Comparison of ENCODE assay signal across 8 cellular contexts in the genomic region with DNA sequence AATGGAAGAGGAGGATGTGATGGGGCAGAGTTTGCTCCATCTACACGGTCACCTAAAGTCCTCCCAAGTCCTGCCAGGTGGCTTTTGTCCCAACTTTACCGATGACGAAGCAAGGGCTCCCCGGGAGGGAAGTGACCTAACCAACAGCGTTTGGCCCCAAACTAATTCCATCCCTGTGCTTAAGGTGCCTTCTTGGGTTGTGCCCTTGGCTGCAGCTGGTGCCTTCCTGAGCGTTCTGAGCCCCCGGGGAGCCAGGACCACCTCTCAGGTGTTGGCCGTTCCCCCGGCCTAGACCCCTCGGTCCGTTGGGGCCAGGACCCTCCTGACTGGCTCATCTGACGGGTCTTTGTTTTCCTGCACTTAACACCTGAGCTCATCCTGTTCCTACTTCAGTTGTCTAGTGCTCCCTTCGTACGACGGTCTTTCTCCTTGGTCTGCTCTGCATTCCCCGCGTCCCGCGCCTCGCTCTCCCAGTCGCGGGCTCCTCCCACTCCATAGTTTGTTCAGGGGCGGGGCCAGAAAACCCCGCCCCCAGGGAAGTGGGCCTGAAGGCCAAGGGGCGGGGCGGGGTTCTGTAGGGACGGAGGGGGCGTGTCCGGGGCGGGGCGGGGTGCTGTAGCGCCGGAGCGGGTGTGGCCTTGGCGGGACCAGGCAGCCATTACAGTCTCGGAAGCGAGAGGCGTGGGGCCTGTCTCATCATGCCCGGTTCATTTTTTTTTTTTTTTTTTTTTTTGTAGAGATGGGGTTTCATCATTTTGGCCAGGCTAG. TPM values are rescaled to one million over a fixed set of nuclear protein-coding genes. Genes with fewer than 3 reads are reported as not detected.
DNase-seq lines count a peak whose midpoint lies in the region; ATAC-seq and TF ChIP-seq lines count a peak whose summit lies in the region.

No MANE protein-coding gene starts in this region.

- peaks cover 8% of the 10 kb centered on the region for H3K79me1 ChIP-seq in trophoblast cell (ENCODE audit: low read length)

- peak overlapping the region; percentile 33 for H3K14ac ChIP-seq in trophoblast cell (ENCODE audit: low read length)

- peak overlapping the region; percentile 53 for H3K4me2 ChIP-seq in trophoblast cell (ENCODE audit: low read length)

- H3K27ac Mint-ChIP-seq in activated naive CD4-positive, alpha-beta T cell treated with anti-CD3 and anti-CD28 coated beads, Interleukin-2, amount 10 ng/mL, durations not matched to agents 7 days and 5 days = peak overlapping the region; percentile 78

- H3K27me3 ChIP-seq in trophoblast cell (ENCODE audit: insufficient read depth, low read length) (no peaks in the 10 kb centered on the region), tibial artery (peaks cover 0 to 46% of the 10 kb centered on the region in 2 donors)

- H3K18ac ChIP-seq in trophoblast cell (ENCODE audit: low read length) = peak overlapping the region; percentile 34

- peaks cover 79% of the 10 kb centered on the region for H3K4me1 Mint-ChIP-seq in activated naive CD4-positive, alpha-beta T cell treated with anti-CD3 and anti-CD28 coated beads, Interleukin-2, amount 10 ng/mL, durations not matched to agents 7 days and 5 days

- no CpG with 5 or more reads among the region's 39 CpGs for WGBS in trophoblast cell (ENCODE audit: extremely low coverage, insufficient coverage, insufficient read length)

- peaks cover 18% of the 10 kb centered on the region for H3K27me3 Mint-ChIP-seq in activated naive CD4-positive, alpha-beta T cell treated with anti-CD3 and anti-CD28 coated beads, Interleukin-2, amount 10 ng/mL, durations not matched to agents 7 days and 5 days

- peak; percentile 60 for ATAC-seq in GM19463 (IDR thresholded peaks at IDR 0.05; ENCODE audit: unreplicated experiment)

- intact Hi-C loops in tibial artery (cut with DNase I; ENCODE audit: low total_unique reads) = no loop called here

- H3K4me1 ChIP-seq in trophoblast cell (ENCODE audit: control insufficient read depth in 1 of 2, insufficient read depth in 2 of 2, low read length in 2 of 2) (peaks cover 9 to 13% of the 10 kb centered on the region in 2 experiments), tibial artery (peaks cover 0 to 10% (median 4%) of the 10 kb centered on the region in 4 donors)

- H4K91ac ChIP-seq in trophoblast cell (ENCODE audit: low read depth, low read length) = peak overlapping the region; percentile 45

- no peaks in the 10 kb centered on the region for H3K36me3 Mint-ChIP-seq in activated naive CD4-positive, alpha-beta T cell treated with anti-CD3 and anti-CD28 coated beads, Interleukin-2, amount 10 ng/mL, durations not matched to agents 7 days and 5 days

- H2BK120ac ChIP-seq in trophoblast cell (ENCODE audit: insufficient read depth, low read length, poor library complexity) = no peak overlapping the region

- H3K4me3 ChIP-seq in LNCaP clone FGC (ENCODE audit: low read depth, low read length) (peak overlapping the region; percentile 24), trophoblast cell (ENCODE audit: low read depth, low read length) (no peak overlapping the region), tibial artery (peak overlapping the region in 1 of 2 donors; percentile 3)

- no peaks in the 10 kb centered on the region for H3K36me3 ChIP-seq in trophoblast cell (ENCODE audit: control insufficient read depth in 1 of 2, insufficient read depth in 2 of 2, low read length in 2 of 2)
- no peaks in the 10 kb centered on the region for H3K36me3 ChIP-seq in tibial artery

- no peaks in the 10 kb centered on the region for H3K9me3 Mint-ChIP-seq in activated naive CD4-positive, alpha-beta T cell treated with anti-CD3 and anti-CD28 coated beads, Interleukin-2, amount 10 ng/mL, durations not matched to agents 7 days and 5 days

- no peak overlapping the region for H2BK5ac ChIP-seq in trophoblast cell (ENCODE audit: low read depth, low read length, poor library complexity)

- no peak overlapping the region for H3K27ac ChIP-seq in trophoblast cell (ENCODE audit: low read depth, low read length)
- no peak overlapping the region for H3K27ac ChIP-seq in tibial artery

- H2AFZ ChIP-seq in trophoblast cell (ENCODE audit: insufficient read depth, low read length, poor library complexity) = peak overlapping the region; percentile 82

- H3K79me2 ChIP-seq in trophoblast cell (ENCODE audit: control insufficient read depth, insufficient read depth, low read length, poor library complexity) = no peaks in the 10 kb centered on the region

- no peak overlapping the region for H2AK5ac ChIP-seq in trophoblast cell (ENCODE audit: low read length)

- no peak overlapping the region for H3K23ac ChIP-seq in trophoblast cell (ENCODE audit: low read length)

- no peak overlapping the region for H2BK12ac ChIP-seq in trophoblast cell (ENCODE audit: low read length)

- TF ChIP-seq CTCF in LNCaP clone FGC (IDR thresholded peaks at IDR 0.05; ENCODE audit: control insufficient read depth, extremely low read depth, insufficient read depth) (no peak), tibial artery (IDR thresholded peaks at IDR 0.05) (no peak)

- H3K4ac ChIP-seq in trophoblast cell (ENCODE audit: low read depth, low read length) = no peak overlapping the region

- H4K8ac ChIP-seq in trophoblast cell (ENCODE audit: low read depth, low read length) = peak overlapping the region; percentile 81

- peak; percentile 97 for DNase-seq in AG20443 (ENCODE audit: low spot score)
- peak; percentile 58 for DNase-seq in LNCaP clone FGC (ENCODE audit: low read depth)
- DNase-seq in SK-N-DZ (ENCODE audit: low spot score) = peak; percentile 82
- peak; percentile 95 for DNase-seq in activated naive CD4-positive, alpha-beta T cell treated with anti-CD3 and anti-CD28 coated beads, Interleukin-2, amount 10 ng/mL, durations not matched to agents 7 days and 5 days
- peak; percentile 70 for DNase-seq in glomerular visceral epithelial cell (ENCODE audit: extremely low spot score)
- DNase-seq in trophoblast cell = peak; percentile 92 to 94
- DNase-seq in tibial artery = peak; percentile 86 to 88

- peak overlapping the region; percentile 39 for H4K12ac ChIP-seq in trophoblast cell (ENCODE audit: low read depth, low read length)

- CTCF ChIA-PET in activated naive CD4-positive, alpha-beta T cell treated with anti-CD3 and anti-CD28 coated beads, Interleukin-2, amount 10 ng/mL, durations not matched to agents 7 days and 5 days (lab: Charles Lee) = interaction anchor here (0.8 to 11.4 kb wide), 5 partner anchors 29 to 69 kb away, joined by 3 to 200 read pairs (median 11); a partner anchor contains a TSS

- no peak overlapping the region for H3K9ac ChIP-seq in trophoblast cell (ENCODE audit: low read length)

- H3K9me3 ChIP-seq in trophoblast cell (ENCODE audit: insufficient read depth, low read depth, low read length) (peaks cover 2% of the 10 kb centered on the region), tibial artery (no peaks in the 10 kb centered on the region)

- H3K4me3 Mint-ChIP-seq in activated naive CD4-positive, alpha-beta T cell treated with anti-CD3 and anti-CD28 coated beads, Interleukin-2, amount 10 ng/mL, durations not matched to agents 7 days and 5 days = peak overlapping the region; percentile 73

RNA-seq across cellular contexts. Expression of a gene that starts 0.8 kb away (rescaled TPM):
- not detected in 2 replicates for polyA plus RNA-seq in SK-N-DZ (2014; cell fraction: cytosol; rRNA removed)
- 0.69 TPM in 1 of 2 replicates, not detected in the other for polyA plus RNA-seq in SK-N-DZ (2014; cell fraction: nucleus; rRNA removed)
- polyA plus RNA-seq in trophoblast cell (2013) = 0.33 and 0.34 TPM in 2 replicates

RNA-seq across cellular contexts. Expression of a gene that starts 12.5 kb away (rescaled TPM):
- 20.0 and 28.5 TPM in 2 replicates for polyA plus RNA-seq in SK-N-DZ (2014; cell fraction: cytosol; rRNA removed)
- polyA plus RNA-seq in SK-N-DZ (2014; cell fraction: nucleus; rRNA removed) = 26.1 and 28.8 TPM in 2 replicates
- 8.4 and 8.7 TPM in 2 replicates for polyA plus RNA-seq in trophoblast cell (2013)

RNA-seq across cellular contexts. Expression of a gene that starts 34.5 kb away (rescaled TPM):
- polyA plus RNA-seq in SK-N-DZ (2014; cell fraction: cytosol; rRNA removed) = not detected in 2 replicates
- polyA plus RNA-seq in SK-N-DZ (2014; cell fraction: nucleus; rRNA removed) = not detected in 2 replicates
- 25.1 and 25.7 TPM in 2 replicates for polyA plus RNA-seq in trophoblast cell (2013)

RNA-seq across cellular contexts. Expression of a gene that starts 34.9 kb away (rescaled TPM):
- polyA plus RNA-seq in SK-N-DZ (2014; cell fraction: cytosol; rRNA removed) = 6.1 and 7.0 TPM in 2 replicates
- polyA plus RNA-seq in SK-N-DZ (2014; cell fraction: nucleus; rRNA removed) = 7.0 and 9.3 TPM in 2 replicates
- 8.3 and 8.5 TPM in 2 replicates for polyA plus RNA-seq in trophoblast cell (2013)

RNA-seq across cellular contexts. Expression of a gene that starts 53.6 kb away (rescaled TPM):
- not detected in 2 replicates for polyA plus RNA-seq in SK-N-DZ (2014; cell fraction: cytosol; rRNA removed)
- polyA plus RNA-seq in SK-N-DZ (2014; cell fraction: nucleus; rRNA removed) = not detected in 2 replicates
- polyA plus RNA-seq in trophoblast cell (2013) = 0.14 and 0.17 TPM in 2 replicates
